ENCODE assay signal across 11 cellular contexts in genomic region chr15:89680282-89680873, GRCh38. TPM values are rescaled to one million over a fixed set of nuclear protein-coding genes. Genes with fewer than 3 reads are reported as not detected.
A peak's percentile ranks its signal among the peaks of the same experiment; 100 is the strongest.
DNase-seq lines count a peak whose midpoint lies in the region; ATAC-seq and TF ChIP-seq lines count a peak whose summit lies in the region.
"Had no signal": no experiment of that assay in that cellular context is flagged by ENCODE, and none has a peak within 500 bp of the region (broad histone marks: within the 10 kb centered on the region; RNA-seq: fewer than 3 reads in every experiment).

No MANE protein-coding gene starts in this region.

- H3K36me3 ChIP-seq in aorta (ENCODE audit: control insufficient read depth in 1 of 2, insufficient read depth in 2 of 2, low read length in 1 of 2) = no peaks in the 10 kb centered on the region
- H3K36me3 ChIP-seq: BLaER1 had no signal

- peak overlapping the region in 1 of 2 donors; percentile 39 for H3K27ac ChIP-seq in aorta (ENCODE audit: low read depth in 1 of 2, low read length in 2 of 2)
- peak overlapping the region in 26 of 59 donors; percentile 3 to 77 (median 40) for H3K27ac ChIP-seq in dorsolateral prefrontal cortex
- H3K27ac ChIP-seq: BLaER1 had no signal

- intact Hi-C loops in Right ventricle myocardium inferior (cut with DNase I) (no loop called here), cardiac septum (cut with DNase I) (loop anchor here (5.0 kb wide), 1 partner anchor 33 kb away; no protein-coding TSS in a partner anchor), aorta (cut with DNase I) (loop anchor here in 1 of 2 donors (5.0 kb wide), 1 partner anchor 33 kb away; no protein-coding TSS in a partner anchor), dorsolateral prefrontal cortex (cut with DNase I) (no loop called here)

- peak; percentile 94 for ATAC-seq in Right ventricle myocardium inferior
- ATAC-seq in aorta (ENCODE audit: low FRiP score) = peak; percentile 92
- ATAC-seq in HG03280 (IDR thresholded peaks at IDR 0.05; ENCODE audit: unreplicated experiment) = no peak

- 1 to 7% methylated on average over 5 of the region's 5 CpGs for WGBS in aorta, 2 donors

- H3K27me3 ChIP-seq in aorta (ENCODE audit: control insufficient read depth in 1 of 2, insufficient read depth in 2 of 2, low read length in 1 of 2) (no peaks in the 10 kb centered on the region), dorsolateral prefrontal cortex (no peaks in the 10 kb centered on the region)
- H3K27me3 ChIP-seq: BLaER1 had no signal

- TF ChIP-seq CTCF in dorsolateral prefrontal cortex (IDR thresholded peaks at IDR 0.05 in 54 of 56, conservative IDR thresholded peaks at IDR 0.05 in 2 of 56; ENCODE audit: low read depth in 1 of 56, partially characterized antibody in 56 of 56) = no peak

- DNase-seq in Right ventricle myocardium inferior (ENCODE audit: missing footprints) (no peak), cardiac septum (ENCODE audit: low spot score) (no peak), dedifferentiated amniotic fluid mesenchymal stem cell (ENCODE audit: extremely low spot score) (peak; percentile 43), midbrain (lab: John Stamatoyannopoulos, UW) (peak; percentile 67), aorta (peak in 1 of 2 donors; percentile 72), dorsolateral prefrontal cortex (no peak), SW480 (ENCODE audit: low spot score) (no peak)
- DNase-seq: activated naive CD4-positive, alpha-beta T cell treated with anti-CD3 and anti-CD28 coated beads for 36 hours had no signal

- H3K4me1 ChIP-seq in aorta (ENCODE audit: control insufficient read depth in 1 of 2, insufficient read depth in 2 of 2, low read length in 2 of 2) = peaks cover 0 to 8% of the 10 kb centered on the region in 2 donors
- H3K4me1 ChIP-seq: BLaER1 had no signal

- no peak overlapping the region for H3K4me3 ChIP-seq in aorta (ENCODE audit: low read length in 2 of 2)
- H3K4me3 ChIP-seq in dorsolateral prefrontal cortex = no peak overlapping the region
- H3K4me3 ChIP-seq: BLaER1 had no signal

- H3K9me3 ChIP-seq in aorta (ENCODE audit: control insufficient read depth, low read length) = no peaks in the 10 kb centered on the region
- H3K9me3 ChIP-seq: BLaER1 had no signal

RNA-seq across cellular contexts. Expression of gene PLIN1, which starts 1.2 kb away (rescaled TPM):
- total RNA-seq in Right ventricle myocardium inferior (17.6 TPM), cardiac septum (3.9 TPM), aorta (1 to 10 TPM; 3.0 to 4.1 TPM), dorsolateral prefrontal cortex (10 to 100 TPM in 27 of 120 experiments, 1 to 10 TPM in 93; 1.8 to 38.0 (median 6.3) TPM)
- 1 to 10 TPM in 1 of 2 donors, under 1 TPM in 1; 0.38 to 2.3 TPM for polyA plus RNA-seq in aorta
- total RNA-seq: T-helper 1 cell treated with Interleukin-12 subunit alpha and Interleukin-12 subunit beta and Interleukin-4 antibody, amounts not matched to agents 30 ng/mL and 1 ng/mL, for 36 hours had no signal

RNA-seq across cellular contexts. Expression of gene PEX11A, which starts 10.2 kb away (rescaled TPM):
- 13.7 TPM for total RNA-seq in Right ventricle myocardium inferior
- total RNA-seq in cardiac septum = 5.0 TPM
- 1 to 10 TPM; 7.7 to 9.1 TPM for total RNA-seq in aorta
- polyA plus RNA-seq in aorta = 10 to 100 TPM; 10.4 to 13.3 TPM
- 10 to 100 TPM in 95 of 120 experiments, 1 to 10 TPM in 25; 6.9 to 22.1 (median 12.1) TPM for total RNA-seq in dorsolateral prefrontal cortex

RNA-seq across cellular contexts. Expression of gene WDR93, which starts 10.2 kb away (rescaled TPM):
- total RNA-seq in Right ventricle myocardium inferior = not detected
- total RNA-seq in cardiac septum = not detected
- not detected for total RNA-seq in aorta
- under 1 TPM in 1 of 2 donors, not detected in 1; 0.84 TPM for polyA plus RNA-seq in aorta
- 1 to 10 TPM in 6 of 120 experiments, under 1 TPM in 94, not detected in 20; 0.22 to 1.7 (median 0.50) TPM for total RNA-seq in dorsolateral prefrontal cortex
- total RNA-seq: activated naive CD4-positive, alpha-beta T cell treated with anti-CD3 and anti-CD28 coated beads for 36 hours; T-helper 1 cell treated with Interleukin-12 subunit alpha and Interleukin-12 subunit beta and Interleukin-4 antibody, amounts not matched to agents 30 ng/mL and 1 ng/mL, for 36 hours had no signal

RNA-seq across cellular contexts. Expression of gene KIF7, which starts 25.1 kb away (rescaled TPM):
- total RNA-seq in Right ventricle myocardium inferior (2.2 TPM), cardiac septum (5.8 TPM), aorta (10 to 100 TPM; 16.5 to 17.5 TPM), dorsolateral prefrontal cortex (10 to 100 TPM in 3 of 120 experiments, 1 to 10 TPM in 117; 2.3 to 14.1 (median 5.1) TPM)
- 10 to 100 TPM in 1 of 2 donors, 1 to 10 TPM in 1; 3.1 to 16.0 TPM for polyA plus RNA-seq in aorta

Comparison
In these comparisons a context has a peak if more than half of its experiments do, and no peak if none do; other contexts are left out.
1. DNase-seq: peak in dedifferentiated amniotic fluid mesenchymal stem cell (single experiment) and midbrain (single experiment); none in Right ventricle myocardium inferior (single experiment), cardiac septum (single experiment), dorsolateral prefrontal cortex (0 of 10) and SW480 (single experiment).